9 cellular contexts compared by ENCODE assay signal in genomic region chr3:151837057-151837456, GRCh38. TPM values are rescaled to one million over a fixed set of nuclear protein-coding genes. Genes with fewer than 3 reads are reported as not detected.
DNase-seq lines count a peak whose midpoint lies in the region; ATAC-seq lines count a peak whose summit lies in the region.
"Had no signal": no experiment of that assay in that cellular context is flagged by ENCODE, and none has a peak within 500 bp of the region (broad histone marks: within the 10 kb centered on the region; RNA-seq: fewer than 3 reads in every experiment).

No MANE protein-coding gene starts in this region.

- DNase-seq in DMS53 treated with DMSO at 0.1 percent for 48 hours (lab: John Stamatoyannopoulos, UW; ENCODE audit: unreplicated experiment) (peak; percentile 67), NCI-H2171 (lab: John Stamatoyannopoulos, UW) (peak; percentile 56), T47D (ENCODE audit: low read depth in 1 of 2, low spot score in 1 of 2) (peak; percentile 33 to 82), myocyte (ENCODE audit: low read depth) (peak; percentile 76)
- no peak for DNase-seq in activated CD4-positive, alpha-beta T cell treated with anti-CD3 and anti-CD28 coated beads, Interleukin-2, amount 10 ng/mL, durations not matched to agents 7 days and 5 days
- no peak for DNase-seq in activated T-cell treated with anti-CD3 and anti-CD28 coated beads, Interleukin-2, amount 50 U/mL, for 4 hours

- no peak overlapping the region for H3K4me3 Mint-ChIP-seq in activated CD4-positive, alpha-beta T cell treated with anti-CD3 and anti-CD28 coated beads, Interleukin-2, amount 10 ng/mL, durations not matched to agents 7 days and 5 days
- no peak overlapping the region for H3K4me3 Mint-ChIP-seq in activated T-cell treated with anti-CD3 and anti-CD28 coated beads, Interleukin-2, amount 50 U/mL, for 4 hours

- CTCF ChIA-PET in activated CD4-positive, alpha-beta T cell treated with anti-CD3 and anti-CD28 coated beads, Interleukin-2, amount 10 ng/mL, durations not matched to agents 7 days and 5 days (lab: Charles Lee) = no interaction called here

- peaks cover 38% of the 10 kb centered on the region for H3K27me3 Mint-ChIP-seq in activated CD4-positive, alpha-beta T cell treated with anti-CD3 and anti-CD28 coated beads, Interleukin-2, amount 10 ng/mL, durations not matched to agents 7 days and 5 days
- H3K27me3 Mint-ChIP-seq in activated T-cell treated with anti-CD3 and anti-CD28 coated beads, Interleukin-2, amount 50 U/mL, for 4 hours (ENCODE audit: low read depth) = peaks cover 11% of the 10 kb centered on the region

- POLR2A ChIA-PET in activated CD4-positive, alpha-beta T cell treated with anti-CD3 and anti-CD28 coated beads, Interleukin-2, amount 10 ng/mL, durations not matched to agents 7 days and 5 days (lab: Charles Lee) = no interaction called here

- no peak for ATAC-seq in HG02885 (IDR thresholded peaks at IDR 0.05; ENCODE audit: poor library complexity, unreplicated experiment)
- no peak for ATAC-seq in HG03159 (IDR thresholded peaks at IDR 0.05; ENCODE audit: unreplicated experiment)
- no peak for ATAC-seq in activated T-cell treated with anti-CD3 and anti-CD28 coated beads, Interleukin-2, amount 50 U/mL, for 4 hours
- ATAC-seq: gastroesophageal sphincter had no signal

- no peaks in the 10 kb centered on the region for H3K36me3 Mint-ChIP-seq in activated CD4-positive, alpha-beta T cell treated with anti-CD3 and anti-CD28 coated beads, Interleukin-2, amount 10 ng/mL, durations not matched to agents 7 days and 5 days (ENCODE audit: low read depth)
- no peaks in the 10 kb centered on the region for H3K36me3 Mint-ChIP-seq in activated T-cell treated with anti-CD3 and anti-CD28 coated beads, Interleukin-2, amount 50 U/mL, for 4 hours (ENCODE audit: insufficient read depth)

- H3K27ac Mint-ChIP-seq in activated CD4-positive, alpha-beta T cell treated with anti-CD3 and anti-CD28 coated beads, Interleukin-2, amount 10 ng/mL, durations not matched to agents 7 days and 5 days = no peak overlapping the region

- in situ Hi-C loops in T47D (cut with HindIII; ENCODE audit: low pct_unique_long_range_greater_than_20kb, low sequenced_read_pairs) = no loop called here

- no peaks in the 10 kb centered on the region for H3K9me3 Mint-ChIP-seq in activated CD4-positive, alpha-beta T cell treated with anti-CD3 and anti-CD28 coated beads, Interleukin-2, amount 10 ng/mL, durations not matched to agents 7 days and 5 days
- H3K9me3 Mint-ChIP-seq in activated T-cell treated with anti-CD3 and anti-CD28 coated beads, Interleukin-2, amount 50 U/mL, for 4 hours = no peaks in the 10 kb centered on the region

- H3K4me1 Mint-ChIP-seq in activated CD4-positive, alpha-beta T cell treated with anti-CD3 and anti-CD28 coated beads, Interleukin-2, amount 10 ng/mL, durations not matched to agents 7 days and 5 days = peaks cover 5% of the 10 kb centered on the region
- H3K4me1 Mint-ChIP-seq in activated T-cell treated with anti-CD3 and anti-CD28 coated beads, Interleukin-2, amount 50 U/mL, for 4 hours (ENCODE audit: low read depth) = no peaks in the 10 kb centered on the region

RNA-seq across cellular contexts. Expression of gene AADAC, which starts 23.1 kb away (rescaled TPM):
- total RNA-seq in myocyte = not detected in 2 replicates
- not detected for polyA plus RNA-seq in myocyte (2012)
- not detected for total RNA-seq in activated CD4-positive, alpha-beta T cell treated with anti-CD3 and anti-CD28 coated beads, Interleukin-2, amount 10 ng/mL, durations not matched to agents 7 days and 5 days
- under 1 TPM; 0.11 to 0.18 (median 0.13) TPM for total RNA-seq in activated T-cell treated with anti-CD3 and anti-CD28 coated beads, Interleukin-2, amount 50 U/mL, for 4 hours

RNA-seq across cellular contexts. Expression of gene SUCNR1, which starts 36.4 kb away (rescaled TPM):
- total RNA-seq in myocyte = not detected in 2 replicates
- polyA plus RNA-seq in myocyte (2012) = not detected
- total RNA-seq in activated CD4-positive, alpha-beta T cell treated with anti-CD3 and anti-CD28 coated beads, Interleukin-2, amount 10 ng/mL, durations not matched to agents 7 days and 5 days = not detected
- not detected for total RNA-seq in activated T-cell treated with anti-CD3 and anti-CD28 coated beads, Interleukin-2, amount 50 U/mL, for 4 hours

Comparison
In these comparisons a context has a peak if more than half of its experiments do, and no peak if none do; other contexts are left out.
1. DNase-seq: peak in DMS53 treated with DMSO at 0.1 percent for 48 hours (single experiment), NCI-H2171 (single experiment), T47D (2 of 2) and myocyte (single experiment); none in activated CD4-positive, alpha-beta T cell treated with anti-CD3 and anti-CD28 coated beads, Interleukin-2, amount 10 ng/mL, durations not matched to agents 7 days and 5 days (single experiment) and activated T-cell treated with anti-CD3 and anti-CD28 coated beads, Interleukin-2, amount 50 U/mL, for 4 hours (single experiment).